18 cellular contexts compared by ENCODE assay signal in the genomic region with DNA sequence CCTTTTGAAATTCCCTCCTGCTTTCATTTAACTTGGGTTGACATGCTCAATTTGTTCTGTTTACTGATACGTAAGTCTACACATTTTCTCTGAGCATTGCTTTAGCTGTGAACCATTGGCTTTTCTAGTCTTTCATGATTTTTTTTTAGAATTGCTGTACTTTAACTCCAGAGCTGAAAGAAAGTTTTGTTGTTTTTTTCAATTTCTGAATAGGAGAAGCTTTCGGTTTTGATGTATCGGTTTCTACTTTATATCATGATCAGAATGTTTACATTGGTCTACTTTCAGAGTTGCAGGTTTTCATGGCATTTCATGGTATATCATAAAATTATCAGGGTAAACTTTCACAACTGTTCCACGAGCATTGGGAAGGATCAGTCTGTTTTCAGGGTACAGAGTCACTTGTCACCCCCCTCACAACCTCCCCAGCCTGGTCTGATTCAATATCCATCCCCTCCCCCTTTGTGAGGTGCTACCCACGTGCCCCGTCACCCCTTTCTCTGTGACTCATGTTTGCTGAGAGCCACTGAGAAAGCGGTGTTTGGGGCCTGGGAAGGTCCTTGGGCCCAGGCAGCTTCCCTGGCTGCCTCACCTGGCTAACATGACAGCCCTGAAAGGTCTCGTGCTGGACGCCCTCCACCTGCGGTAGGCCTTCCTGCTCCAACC. TPM values are rescaled to one million over a fixed set of nuclear protein-coding genes. Genes with fewer than 3 reads are reported as not detected.
DNase-seq lines count a peak whose midpoint lies in the region; ATAC-seq and TF ChIP-seq lines count a peak whose summit lies in the region.
"Had no signal": no experiment of that assay in that cellular context is flagged by ENCODE, and none has a peak within 500 bp of the region (broad histone marks: within the 10 kb centered on the region; RNA-seq: fewer than 3 reads in every experiment).

No MANE protein-coding gene starts in this region.

- H3K27me3 ChIP-seq in OCI-LY3 (ENCODE audit: low read depth, low read length), result no peaks in the 10 kb centered on the region
- H3K27me3 ChIP-seq: gastrocnemius medialis, neutrophil had no signal

- peaks cover 15% of the 10 kb centered on the region for H3K4me1 Mint-ChIP-seq in activated T-cell treated with anti-CD3 and anti-CD28 coated beads, Interleukin-2, amount 50 U/mL, for 4 hours (ENCODE audit: low read depth)
- H3K4me1 Mint-ChIP-seq in activated naive CD4-positive, alpha-beta T cell treated with anti-CD3 and anti-CD28 coated beads, Interleukin-2, amount 10 ng/mL, durations not matched to agents 7 days and 5 days, result peaks cover 14% of the 10 kb centered on the region
- H3K4me1 Mint-ChIP-seq: CD14-positive monocyte had no signal

- no peak overlapping the region for H3K4me3 ChIP-seq in OCI-LY3 (ENCODE audit: low read length)
- H3K4me3 ChIP-seq: gastrocnemius medialis had no signal

- no peaks in the 10 kb centered on the region for H3K27me3 Mint-ChIP-seq in activated T-cell treated with anti-CD3 and anti-CD28 coated beads, Interleukin-2, amount 50 U/mL, for 4 hours (ENCODE audit: low read depth)
- H3K27me3 Mint-ChIP-seq in activated naive CD4-positive, alpha-beta T cell treated with anti-CD3 and anti-CD28 coated beads, Interleukin-2, amount 10 ng/mL, durations not matched to agents 7 days and 5 days, result peaks cover 3% of the 10 kb centered on the region

- no peaks in the 10 kb centered on the region for H3K79me2 ChIP-seq in OCI-LY3 (ENCODE audit: low read length)

- peak; percentile 80 to 93 for ATAC-seq in activated T-cell treated with anti-CD3 and anti-CD28 coated beads, Interleukin-2, amount 50 U/mL, for 4 hours
- ATAC-seq in esophagus mucosa, result no peak
- ATAC-seq: gastrocnemius medialis had no signal

- H3K27ac ChIP-seq in OCI-LY3 (ENCODE audit: low read length), result no peak overlapping the region; the same call in 1 of the 2 replicates
- H3K27ac ChIP-seq: epithelial cell of prostate, gastrocnemius medialis, neutrophil had no signal

- no peak overlapping the region for H3K4me3 Mint-ChIP-seq in activated T-cell treated with anti-CD3 and anti-CD28 coated beads, Interleukin-2, amount 50 U/mL, for 4 hours
- no peak overlapping the region for H3K4me3 Mint-ChIP-seq in activated naive CD4-positive, alpha-beta T cell treated with anti-CD3 and anti-CD28 coated beads, Interleukin-2, amount 10 ng/mL, durations not matched to agents 7 days and 5 days
- H3K4me3 Mint-ChIP-seq: CD14-positive monocyte had no signal

- no peaks in the 10 kb centered on the region for H3K9me3 Mint-ChIP-seq in activated T-cell treated with anti-CD3 and anti-CD28 coated beads, Interleukin-2, amount 50 U/mL, for 4 hours
- H3K9me3 Mint-ChIP-seq in activated naive CD4-positive, alpha-beta T cell treated with anti-CD3 and anti-CD28 coated beads, Interleukin-2, amount 10 ng/mL, durations not matched to agents 7 days and 5 days, result no peaks in the 10 kb centered on the region

- H3K36me3 ChIP-seq in OCI-LY3 (replicated peaks; ENCODE audit: low read depth, low read length), result no peaks in the 10 kb centered on the region
- H3K36me3 ChIP-seq: gastrocnemius medialis, neutrophil had no signal

- peak overlapping the region; percentile 48 for H3K4me2 ChIP-seq in OCI-LY3 (ENCODE audit: low read length)

- CTCF ChIA-PET in activated naive CD4-positive, alpha-beta T cell treated with anti-CD3 and anti-CD28 coated beads, Interleukin-2, amount 10 ng/mL, durations not matched to agents 7 days and 5 days (lab: Charles Lee), result interaction anchor here (1.2 to 18.7 kb wide), 6 partner anchors 8 to 139 kb away, joined by 3 to 507 read pairs (median 4); no protein-coding TSS in a partner anchor

- peak overlapping the region; percentile 3 for H3K27ac Mint-ChIP-seq in activated naive CD4-positive, alpha-beta T cell treated with anti-CD3 and anti-CD28 coated beads, Interleukin-2, amount 10 ng/mL, durations not matched to agents 7 days and 5 days

- no peaks in the 10 kb centered on the region for H3K9me3 ChIP-seq in OCI-LY3 (ENCODE audit: insufficient read depth, low read length)
- H3K9me3 ChIP-seq: gastrocnemius medialis, neutrophil had no signal

- no peak for TF ChIP-seq CTCF in OCI-LY3 (IDR thresholded peaks at IDR 0.05; ENCODE audit: low read depth, low read length)

- peak overlapping the region; percentile 33; the same call in 1 of the 2 replicates for H2AFZ ChIP-seq in OCI-LY3 (ENCODE audit: low read depth, low read length)

- peaks cover 14% of the 10 kb centered on the region for H3K4me1 ChIP-seq in OCI-LY3 (ENCODE audit: low read length)
- H3K4me1 ChIP-seq: gastrocnemius medialis had no signal

- H4K20me1 ChIP-seq in OCI-LY3 (ENCODE audit: insufficient read depth, low read length), result no peaks in the 10 kb centered on the region

- H3K36me3 Mint-ChIP-seq in activated T-cell treated with anti-CD3 and anti-CD28 coated beads, Interleukin-2, amount 50 U/mL, for 4 hours (ENCODE audit: insufficient read depth), result peaks cover 29% of the 10 kb centered on the region
- no peaks in the 10 kb centered on the region for H3K36me3 Mint-ChIP-seq in activated naive CD4-positive, alpha-beta T cell treated with anti-CD3 and anti-CD28 coated beads, Interleukin-2, amount 10 ng/mL, durations not matched to agents 7 days and 5 days
- H3K36me3 Mint-ChIP-seq: CD14-positive monocyte had no signal

- no peak for DNase-seq in activated T-cell treated with anti-CD3 and anti-CD28 coated beads, Interleukin-2, amount 50 U/mL, for 4 hours
- no peak for DNase-seq in activated T-cell treated with anti-CD3 and anti-CD28 coated beads for 4 hours
- DNase-seq in activated naive CD4-positive, alpha-beta T cell treated with anti-CD3 and anti-CD28 coated beads, Interleukin-2, amount 10 ng/mL, durations not matched to agents 7 days and 5 days, result no peak
- DNase-seq in stimulated activated CD8-positive, alpha-beta memory T cell treated with anti-CD3 and anti-CD28 coated beads, Interleukin-12 subunit alpha, Interleukin-12 subunit beta, amount 100 ng/mL, for 4 hours (ENCODE audit: low read depth), result peak; percentile 26
- DNase-seq in RKO (ENCODE audit: low spot score), result no peak
- DNase-seq in NCI-H774 (lab: John Stamatoyannopoulos, UW), result no peak
- DNase-seq: ACHN; DND-41; gastrocnemius medialis; midbrain; NCI-H226; NK-92 treated with Interleukin-12 subunit alpha and Interleukin-12 subunit beta, amount 100 ng/mL, for 24 hours; retina had no signal

- H3K9ac ChIP-seq in OCI-LY3 (ENCODE audit: low read length), result no peak overlapping the region

RNA-seq across cellular contexts. Expression of gene ASTL, which starts 7.0 kb away (rescaled TPM):
- total RNA-seq in activated T-cell treated with anti-CD3 and anti-CD28 coated beads, Interleukin-2, amount 50 U/mL, for 4 hours, result 1 to 10 TPM; 2.3 to 3.0 (median 2.8) TPM
- 0.28 TPM for total RNA-seq in esophagus mucosa
- total RNA-seq: gastrocnemius medialis had no signal

RNA-seq across cellular contexts. Expression of gene DUSP2, which starts 14.0 kb away (rescaled TPM):
- 100 to 1,000 TPM; 365 to 525 (median 419) TPM for total RNA-seq in activated T-cell treated with anti-CD3 and anti-CD28 coated beads, Interleukin-2, amount 50 U/mL, for 4 hours
- total RNA-seq in esophagus mucosa, result 1.8 TPM

RNA-seq across cellular contexts. Expression of gene ADRA2B, which starts 14.9 kb away (rescaled TPM):
- total RNA-seq in activated T-cell treated with anti-CD3 and anti-CD28 coated beads, Interleukin-2, amount 50 U/mL, for 4 hours, result under 1 TPM; 0.40 to 0.57 (median 0.40) TPM
- total RNA-seq in esophagus mucosa, result not detected

Comparison
In these comparisons a context has a peak if more than half of its experiments do, and no peak if none do; other contexts are left out.
1. RNA of gene DUSP2, which starts 14.0 kb away (total RNA-seq): 365 to 525 TPM in activated T-cell treated with anti-CD3 and anti-CD28 coated beads, Interleukin-2, amount 50 U/mL, for 4 hours; 1.8 TPM in esophagus mucosa (single experiment); every median in the first group is over 100 times any median in the second.